ENCODE assay signal across 6 cellular contexts in genomic region chr6:153111082-153111481, GRCh38. TPM values are rescaled to one million over a fixed set of nuclear protein-coding genes. Genes with fewer than 3 reads are reported as not detected.
"Had no signal": no experiment of that assay in that cellular context is flagged by ENCODE, and none has a peak within 500 bp of the region (broad histone marks: within the 10 kb centered on the region; RNA-seq: fewer than 3 reads in every experiment).

No MANE protein-coding gene starts in this region.

RNA-seq across cellular contexts. Expression of gene RGS17, which starts 20.0 kb away (rescaled TPM):
- total RNA-seq: activated CD4-positive, alpha-beta T cell treated with anti-CD3 and anti-CD28 coated beads, Interleukin-2, amount 10 ng/mL, durations not matched to agents 7 days and 5 days; activated naive CD4-positive, alpha-beta T cell treated with anti-CD3 and anti-CD28 coated beads, Interleukin-2, amount 50 U/mL, for 72 hours; activated naive CD8-positive, alpha-beta T cell treated with anti-CD3 and anti-CD28 coated beads, Interleukin-2, amount 10 ng/mL, durations not matched to agents 7 days and 5 days; activated T-cell treated with anti-CD3 and anti-CD28 coated beads, Interleukin-2, amount 50 U/mL, for 72 hours; ascending aorta; T-helper 17 cell had no signal
